21 cellular contexts compared by ENCODE assay signal in the genomic region with DNA sequence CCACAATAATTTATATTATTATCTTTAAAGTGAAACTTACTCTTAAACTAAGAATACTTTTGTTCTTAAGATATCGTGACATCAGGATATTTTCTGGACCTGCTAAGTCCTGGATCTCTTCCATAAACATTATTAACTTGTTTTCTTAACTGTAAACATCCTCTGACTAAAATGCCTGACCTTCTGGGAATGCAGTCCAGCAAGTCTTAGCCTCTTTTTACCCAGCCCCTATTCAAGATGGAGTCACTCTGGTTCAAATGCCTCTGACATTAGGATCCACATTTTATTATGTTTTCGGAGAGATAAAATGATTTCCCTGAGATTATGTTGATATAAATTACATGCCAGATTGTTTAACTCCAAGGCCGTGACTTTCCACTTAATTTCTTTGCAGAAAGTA. TPM values are rescaled to one million over a fixed set of nuclear protein-coding genes. Genes with fewer than 3 reads are reported as not detected.
DNase-seq lines count a peak whose midpoint lies in the region; ATAC-seq, FAIRE-seq and TF ChIP-seq lines count a peak whose summit lies in the region.
"Had no signal": no experiment of that assay in that cellular context is flagged by ENCODE, and none has a peak within 500 bp of the region (broad histone marks: within the 10 kb centered on the region; RNA-seq: fewer than 3 reads in every experiment).

No MANE protein-coding gene starts in this region.

- H4K91ac ChIP-seq in mesenchymal stem cell (ENCODE audit: low read length) = peak overlapping the region; percentile 90

- TF ChIP-seq CTCF in BJ (IDR thresholded peaks at IDR 0.05; ENCODE audit: insufficient read depth, low read depth, low read length) = no peak
- no peak for TF ChIP-seq CTCF in PC-3 (conservative IDR thresholded peaks at IDR 0.05; ENCODE audit: low read depth, low read length)
- no peak for TF ChIP-seq CTCF in choroid plexus epithelial cell (conservative IDR thresholded peaks at IDR 0.05; ENCODE audit: low read depth, low read length)

- POLR2A ChIA-PET in BJ (lab: Charles Lee) = no interaction called here
- POLR2A ChIA-PET in PC-3 (lab: Charles Lee; ENCODE audit: unreplicated experiment) = no interaction called here

- no peak overlapping the region for H2BK15ac ChIP-seq in mesenchymal stem cell (ENCODE audit: low read depth, poor library complexity, severe bottlenecking)

- H3K9ac ChIP-seq in PC-3 (ENCODE audit: low read length) (peak overlapping the region; percentile 71), mesenchymal stem cell (ENCODE audit: low read length) (peak overlapping the region; percentile 73)

- H3K79me1 ChIP-seq in mesenchymal stem cell (replicated peaks; ENCODE audit: low read length, poor library complexity, severe bottlenecking) = no peaks in the 10 kb centered on the region

- H3K36me3 ChIP-seq in BJ (ENCODE audit: control insufficient read depth, insufficient read depth, low read length) = no peaks in the 10 kb centered on the region
- no peaks in the 10 kb centered on the region for H3K36me3 ChIP-seq in PC-3 (ENCODE audit: low read depth, low read length)
- no peaks in the 10 kb centered on the region for H3K36me3 ChIP-seq in mesenchymal stem cell (ENCODE audit: control insufficient read depth in 1 of 2, insufficient read depth in 2 of 2, low read depth in 1 of 2, low read length in 2 of 2)
- H3K36me3 ChIP-seq: left lung had no signal

- no peak overlapping the region for H2BK12ac ChIP-seq in mesenchymal stem cell (ENCODE audit: low read length in 2 of 2)

- no peaks in the 10 kb centered on the region for H3K9me2 ChIP-seq in PC-3 (replicated peaks; ENCODE audit: low read length)

- H2BK5ac ChIP-seq in mesenchymal stem cell (ENCODE audit: low read depth, low read length, poor library complexity, severe bottlenecking) = no peak overlapping the region

- peak overlapping the region; percentile 49 for H4K8ac ChIP-seq in mesenchymal stem cell (ENCODE audit: low read length)

- no TSS peak for BruUV-seq in PC-3 (replicated peaks; lab: Mats Ljungman, UMichigan)

- H3K18ac ChIP-seq in mesenchymal stem cell (ENCODE audit: low read depth in 1 of 2, low read length in 2 of 2) = peak overlapping the region in 1 of 2 experiments; percentile 93

- H3K9me3 ChIP-seq in PC-3 (ENCODE audit: low read length) (no peaks in the 10 kb centered on the region), mesenchymal stem cell (ENCODE audit: control insufficient read depth, low read length) (no peaks in the 10 kb centered on the region)
- H3K9me3 ChIP-seq: left lung had no signal

- H3K23ac ChIP-seq in mesenchymal stem cell (ENCODE audit: low read length in 2 of 2) = no peak overlapping the region

- CTCF ChIA-PET in BJ (lab: Yijun Ruan, JAX) (no interaction called here), PC-3 (lab: Charles Lee) (no interaction called here)

- no peaks in the 10 kb centered on the region for H4K20me1 ChIP-seq in PC-3 (ENCODE audit: low read length)

- H3K4me3 ChIP-seq in BJ (ENCODE audit: low read depth, low read length) = no peak overlapping the region
- no peak overlapping the region for H3K4me3 ChIP-seq in PC-3 (ENCODE audit: low read length)
- H3K4me3 ChIP-seq in choroid plexus epithelial cell (ENCODE audit: low read depth, low read length) = no peak overlapping the region
- H3K4me3 ChIP-seq in mesenchymal stem cell (ENCODE audit: insufficient read depth in 1 of 2, low read depth in 1 of 2, low read length in 2 of 2) = no peak overlapping the region
- H3K4me3 ChIP-seq: K562, left lung had no signal

- H3K4ac ChIP-seq in mesenchymal stem cell (ENCODE audit: low read depth in 1 of 2, low read length in 2 of 2) = no peak overlapping the region

- H3K79me2 ChIP-seq in PC-3 (ENCODE audit: low read length) = no peaks in the 10 kb centered on the region

- peak; percentile 60 for DNase-seq in BJ (ENCODE audit: low read depth)
- DNase-seq in PC-3 = peak; percentile 90
- DNase-seq in choroid plexus epithelial cell (ENCODE audit: low read depth) = peak; percentile 36
- DNase-seq in mesenchymal stem cell = peak; percentile 57
- no peak for DNase-seq in NCI-H1105 treated with DMSO at 0.1 percent for 48 hours (lab: John Stamatoyannopoulos, UW)
- no peak for DNase-seq in AML-193 (lab: John Stamatoyannopoulos, UW)
- DNase-seq in iPS-NIHi11 (ENCODE audit: low spot score) = no peak
- no peak for DNase-seq in RCC 7860 (ENCODE audit: low spot score)
- DNase-seq: activated CD4-positive, alpha-beta T cell treated with anti-CD3 and anti-CD28 coated beads for 4 hours; activated CD8-positive, alpha-beta memory T cell treated with anti-CD3 and anti-CD28 coated beads, Interleukin-2, amount 50 U/mL, for 4 hours; hypothalamus; left lung; NCI-H1048; NCI-H2081 treated with DMSO at 0.1 percent for 48 hours; NCI-H510A treated with DMSO at 0.1 percent for 48 hours; right cardiac atrium; stimulated activated CD4-positive, alpha-beta T cell treated with anti-CD3 and anti-CD28 coated beads, Interleukin-2, amount 100 ng/mL, for 24 hours; T1000 had no signal

- H3K4me2 ChIP-seq in PC-3 (ENCODE audit: low read length) (peak overlapping the region; percentile 61), mesenchymal stem cell (ENCODE audit: low read length, poor library complexity, severe bottlenecking) (no peak overlapping the region)

- no peak for FAIRE-seq in RCC 7860 (lab: Jason Lieb, UNC)
- FAIRE-seq: K562 had no signal

- H3K27ac ChIP-seq in PC-3 (ENCODE audit: low read length) = peak overlapping the region; percentile 94
- H3K27ac ChIP-seq in mesenchymal stem cell (ENCODE audit: low read length, poor library complexity, severe bottlenecking) = no peak overlapping the region
- H3K27ac ChIP-seq: left lung had no signal

- no peak overlapping the region for H2BK120ac ChIP-seq in mesenchymal stem cell (ENCODE audit: low read depth, low read length)

- H3K27me3 ChIP-seq in BJ (ENCODE audit: control insufficient read depth, insufficient read depth, low read length) = no peaks in the 10 kb centered on the region
- H3K27me3 ChIP-seq in PC-3 (ENCODE audit: low read length) = no peaks in the 10 kb centered on the region
- H3K27me3 ChIP-seq in mesenchymal stem cell (ENCODE audit: control insufficient read depth in 1 of 2, insufficient read depth in 1 of 2, low read length in 2 of 2) = no peaks in the 10 kb centered on the region
- H3K27me3 ChIP-seq: left lung had no signal

- H2AFZ ChIP-seq in PC-3 (ENCODE audit: low read length) = peak overlapping the region; percentile 29
- no peak overlapping the region for H2AFZ ChIP-seq in mesenchymal stem cell (ENCODE audit: low read depth, low read length)

- no peak overlapping the region for H2AK5ac ChIP-seq in mesenchymal stem cell (ENCODE audit: low read length, severe bottlenecking)

- peak; percentile 16; the same call in 1 of the 2 replicates for ATAC-seq in PC-3
- ATAC-seq: K562, left lung, right cardiac atrium had no signal

- WGBS in mesenchymal stem cell = 71% methylated on average over 3 of the region's 3 CpGs

- H3K4me1 ChIP-seq in PC-3 (ENCODE audit: insufficient read depth, low read length) (peaks cover 57% of the 10 kb centered on the region), mesenchymal stem cell (ENCODE audit: control insufficient read depth, insufficient read depth, low read depth, low read length) (peaks cover 2% of the 10 kb centered on the region)
- H3K4me1 ChIP-seq: left lung had no signal

- peaks cover 21% of the 10 kb centered on the region for H3F3A ChIP-seq in PC-3 (ENCODE audit: low read length, unreplicated experiment)

- no peak overlapping the region for H3K14ac ChIP-seq in mesenchymal stem cell (ENCODE audit: low read length in 2 of 2)

- intact Hi-C loops in PC-3 (cut with micrococcal nuclease) = loop anchor here (5.0 kb wide), 4 partner anchors 169 to 529 kb away; no protein-coding TSS in a partner anchor

RNA-seq across cellular contexts. Expression of a gene that starts 37.6 kb away (rescaled TPM):
- not detected in 2 replicates for polyA plus RNA-seq in BJ (2011; rRNA removed)
- polyA minus RNA-seq in BJ (2011; rRNA and poly(A)+ RNA removed) = not detected in 2 replicates
- 0.35 and 1.8 TPM in 2 replicates for total RNA-seq in PC-3 (2014; rRNA removed)
- not detected for polyA plus RNA-seq in mesenchymal stem cell (2013, experiment 1 of 2)
- polyA plus RNA-seq in mesenchymal stem cell (2013, experiment 2 of 2) = not detected
- total RNA-seq: epithelial cell of proximal tubule, K562, left lung, SK-MEL-5 had no signal
- polyA plus RNA-seq: K562 had no signal

Comparison
In these comparisons a context has a peak if more than half of its experiments do, and no peak if none do; other contexts are left out.
1. DNase-seq: peak in BJ (single experiment), PC-3 (single experiment), choroid plexus epithelial cell (single experiment) and mesenchymal stem cell (single experiment); none in NCI-H1105 treated with DMSO at 0.1 percent for 48 hours (single experiment), AML-193 (0 of 2), iPS-NIHi11 (single experiment) and RCC 7860 (single experiment).